9 cellular contexts compared by ENCODE assay signal in the genomic region with DNA sequence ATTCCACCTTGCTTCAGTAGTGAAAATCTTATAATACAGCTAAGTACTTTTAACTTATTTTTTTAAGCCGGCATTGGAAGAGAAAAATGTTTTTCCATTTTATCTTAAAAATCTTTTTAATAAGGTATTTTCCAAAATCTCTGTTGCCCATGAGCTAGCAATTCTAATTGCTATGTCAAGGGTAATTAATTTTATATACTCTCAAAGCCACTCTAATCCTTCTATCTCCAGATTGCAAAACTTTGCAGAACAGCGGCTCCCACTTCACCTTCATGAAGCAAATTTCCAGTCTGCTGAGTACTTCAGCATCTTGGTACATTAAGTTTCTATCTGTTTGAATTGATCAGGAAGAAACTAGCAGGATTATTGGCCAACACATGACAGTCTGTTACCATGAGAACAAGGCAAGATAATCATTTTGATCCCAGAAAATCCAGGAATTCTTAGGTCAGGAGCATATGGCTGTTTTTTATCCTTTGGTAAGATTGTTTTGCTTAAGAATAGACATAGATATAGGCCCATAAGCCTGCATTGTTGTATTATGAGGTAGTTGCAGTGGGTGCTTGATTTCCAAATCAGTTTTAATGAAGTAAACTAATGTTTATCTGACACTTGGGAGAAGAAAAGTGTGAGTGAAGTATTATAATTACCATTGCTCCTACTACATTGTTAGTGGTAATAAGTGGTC. TPM values are rescaled to one million over a fixed set of nuclear protein-coding genes. Genes with fewer than 3 reads are reported as not detected.
A peak's percentile ranks its signal among the peaks of the same experiment; 100 is the strongest.
DNase-seq lines count a peak whose midpoint lies in the region; ATAC-seq and TF ChIP-seq lines count a peak whose summit lies in the region.
"Had no signal": no experiment of that assay in that cellular context is flagged by ENCODE, and none has a peak within 500 bp of the region (broad histone marks: within the 10 kb centered on the region; RNA-seq: fewer than 3 reads in every experiment).

No MANE protein-coding gene starts in this region.

- peaks cover 75% of the 10 kb centered on the region for H3K79me2 ChIP-seq in Karpas-422 (ENCODE audit: low read length)

- no peak for TF ChIP-seq CTCF in Calu3 (IDR thresholded peaks at IDR 0.05; ENCODE audit: unreplicated experiment)
- no peak for TF ChIP-seq CTCF in colonic mucosa (IDR thresholded peaks at IDR 0.05)
- TF ChIP-seq CTCF in neural crest cell (conservative IDR thresholded peaks at IDR 0.05) = no peak

- BruUV-seq in Calu3 (replicated peaks; lab: Mats Ljungman, UMichigan) = no TSS peak

- peaks cover 22% of the 10 kb centered on the region for H4K20me1 ChIP-seq in Karpas-422 (ENCODE audit: insufficient read depth, low read depth, low read length)

- no peak for ATAC-seq in GM21423 (IDR thresholded peaks at IDR 0.05; ENCODE audit: unreplicated experiment)
- ATAC-seq in HG03039 (IDR thresholded peaks at IDR 0.05; ENCODE audit: unreplicated experiment) = no peak

- H3K27me3 Mint-ChIP-seq in Calu3 (ENCODE audit: unreplicated experiment) (no peaks in the 10 kb centered on the region), neural crest cell (ENCODE audit: low read depth) (no peaks in the 10 kb centered on the region)

- H3K9me2 ChIP-seq in Karpas-422 (replicated peaks; ENCODE audit: insufficient read depth, low read length) = no peaks in the 10 kb centered on the region

- peak overlapping the region; percentile 70 for H3K4me2 ChIP-seq in Karpas-422 (ENCODE audit: low read depth, low read length, poor library complexity, severe bottlenecking)

- intact Hi-C loops in Calu3 (cut with micrococcal nuclease; ENCODE audit: unreplicated experiment) = no loop called here
- intact Hi-C loops in colonic mucosa (cut with DNase I) = no loop called here

- DNase-seq in Calu3 (no peak), Karpas-422 (peak; percentile 51), colonic mucosa (no peak), neural crest cell (ENCODE audit: low read depth, low spot score) (no peak), LoVo (ENCODE audit: low spot score) (no peak), NCI-H1048 (lab: John Stamatoyannopoulos, UW) (no peak)
- DNase-seq: NCI-H2227 treated with DMSO at 0.1 percent for 48 hours had no signal

- H3K4me3 Mint-ChIP-seq in Calu3 (ENCODE audit: low read depth, unreplicated experiment) = peak overlapping the region; percentile 43
- peak overlapping the region; percentile 8 for H3K4me3 Mint-ChIP-seq in neural crest cell

- H3K27ac ChIP-seq in Karpas-422 (ENCODE audit: low read length) (peak overlapping the region; percentile 83), colonic mucosa (peak overlapping the region; percentile 22)

- H3K4me3 ChIP-seq in Karpas-422 (ENCODE audit: low read length) = peak overlapping the region; percentile 52
- no peak overlapping the region for H3K4me3 ChIP-seq in colonic mucosa

- no peaks in the 10 kb centered on the region for H3K27me3 ChIP-seq in Karpas-422 (ENCODE audit: low read length)
- H3K27me3 ChIP-seq in colonic mucosa = no peaks in the 10 kb centered on the region

- H3K9me3 ChIP-seq in Karpas-422 (ENCODE audit: low read length) (no peaks in the 10 kb centered on the region), colonic mucosa (no peaks in the 10 kb centered on the region)

- H3K4me1 ChIP-seq in Karpas-422 (ENCODE audit: low read length) = peaks cover 97% of the 10 kb centered on the region
- peaks cover 7% of the 10 kb centered on the region for H3K4me1 ChIP-seq in colonic mucosa

- H3K36me3 ChIP-seq in Karpas-422 (ENCODE audit: insufficient read depth, low read length) (peaks cover 21% of the 10 kb centered on the region), colonic mucosa (no peaks in the 10 kb centered on the region)

- peaks cover 68% of the 10 kb centered on the region for H3K4me1 Mint-ChIP-seq in Calu3 (ENCODE audit: low read depth, unreplicated experiment)
- H3K4me1 Mint-ChIP-seq in neural crest cell = peaks cover 52% of the 10 kb centered on the region

- H2AFZ ChIP-seq in Karpas-422 (ENCODE audit: low read length) = no peak overlapping the region

- H3K9ac ChIP-seq in Karpas-422 (ENCODE audit: low read length) (peak overlapping the region; percentile 28), colonic mucosa (ENCODE audit: low read depth in 2 of 2, low read length in 2 of 2) (no peak overlapping the region)

- no peaks in the 10 kb centered on the region for H3K9me3 Mint-ChIP-seq in Calu3 (ENCODE audit: low read depth, unreplicated experiment)
- no peaks in the 10 kb centered on the region for H3K9me3 Mint-ChIP-seq in neural crest cell

- peaks cover 79% of the 10 kb centered on the region for H3K36me3 Mint-ChIP-seq in Calu3 (ENCODE audit: insufficient read depth, unreplicated experiment)
- peaks cover 14% of the 10 kb centered on the region for H3K36me3 Mint-ChIP-seq in neural crest cell (ENCODE audit: low read depth)

- CTCF ChIA-PET in Calu3 (lab: Charles Lee) = interaction anchor here (0.9 to 2.6 kb wide), 9 partner anchors 9 to 457 kb away, joined by 3 to 9 read pairs (median 4); no protein-coding TSS in a partner anchor

- H3K27ac Mint-ChIP-seq in Calu3 (ENCODE audit: unreplicated experiment) (peak overlapping the region; percentile 88), neural crest cell (ENCODE audit: unreplicated experiment) (no peak overlapping the region)

RNA-seq across cellular contexts. Expression of gene TIPARP, which starts 6.0 kb away (rescaled TPM):
- total RNA-seq in Calu3 (2022) (84.9 and 91.4 TPM in 2 replicates), colonic mucosa (10 to 100 TPM; 15.2 to 30.2 TPM), neural crest cell (13.0 and 13.4 TPM in 2 replicates)
- 9.5 and 20.4 TPM in 2 replicates for total RNA-seq in Karpas-422 (2014; rRNA removed; shearing (Covaris generic); ENCODE audit: low replicate concordance)
